9 cellular contexts compared by ENCODE assay signal in the genomic region with DNA sequence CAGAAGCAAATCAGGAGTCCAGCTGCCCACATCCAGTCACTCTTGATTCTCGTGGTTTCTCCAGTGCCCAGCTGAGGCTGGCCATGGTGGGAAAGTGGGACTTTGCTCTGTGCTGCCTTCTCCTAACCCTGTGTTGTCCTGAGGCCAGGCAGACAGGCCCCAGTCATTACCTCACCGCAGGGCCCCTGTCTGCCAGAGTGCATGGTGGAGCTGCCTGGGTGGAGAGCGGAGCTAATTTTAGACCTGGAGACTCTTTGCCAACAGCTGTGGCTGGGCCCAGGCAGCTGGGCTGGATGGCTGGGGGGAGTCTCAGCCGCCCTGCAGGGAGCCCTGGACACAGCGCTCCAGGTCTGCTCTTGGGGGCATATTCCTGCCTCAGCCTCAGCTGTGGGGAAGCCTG. TPM values are rescaled to one million over a fixed set of nuclear protein-coding genes. Genes with fewer than 3 reads are reported as not detected.
A peak's percentile ranks its signal among the peaks of the same experiment; 100 is the strongest.
DNase-seq lines count a peak whose midpoint lies in the region; ATAC-seq and TF ChIP-seq lines count a peak whose summit lies in the region.
"Had no signal": no experiment of that assay in that cellular context is flagged by ENCODE, and none has a peak within 500 bp of the region (broad histone marks: within the 10 kb centered on the region; RNA-seq: fewer than 3 reads in every experiment).

No MANE protein-coding gene starts in this region.

- 29 to 62% (median 48%) methylated on average over 3 to 5 of the region's 5 CpGs for WGBS in stomach, 5 donors

- no peaks in the 10 kb centered on the region for H3K27me3 ChIP-seq in stomach

- intact Hi-C loops in left ventricle myocardium superior (cut with micrococcal nuclease) (no loop called here), stomach (cut with DNase I; ENCODE audit: low total_unique reads) (no loop called here)

- in situ Hi-C loops in KBM-7 (cut with MboI; ENCODE audit: low pct_unique_long_range_greater_than_20kb, low sequenced_read_pairs), result no loop called here

- H3K4me3 ChIP-seq in stomach, result no peak overlapping the region
- H3K4me3 ChIP-seq: K562 had no signal

- no peaks in the 10 kb centered on the region for H3K9me3 ChIP-seq in stomach

- TF ChIP-seq POLR2A in stomach (IDR thresholded peaks at IDR 0.05), result no peak

- no peak for TF ChIP-seq EP300 in stomach (IDR thresholded peaks at IDR 0.05)

- H3K4me1 ChIP-seq in stomach, result peaks cover 16 to 44% (median 22%) of the 10 kb centered on the region in 4 donors

- no peaks in the 10 kb centered on the region for H3K36me3 ChIP-seq in stomach

- ATAC-seq in left ventricle myocardium superior (peak; percentile 96), GM21526 (IDR thresholded peaks at IDR 0.05; ENCODE audit: low FRiP score, unreplicated experiment) (no peak)
- ATAC-seq: K562 had no signal

- no peak for TF ChIP-seq CTCF in stomach (IDR thresholded peaks at IDR 0.05)

- DNase-seq in KBM-7, result peak; percentile 46
- peak; percentile 71 for DNase-seq in RPMI8226
- DNase-seq in left ventricle myocardium superior, result peak; percentile 83
- DNase-seq in stomach, result peak; percentile 51
- no peak for DNase-seq in mucosa of gallbladder (ENCODE audit: low spot score)
- DNase-seq in kidney tubule cell (ENCODE audit: low spot score), result no peak
- DNase-seq: activated effector memory CD4-positive, alpha-beta T cell treated with anti-CD3 and anti-CD28 coated beads, Interleukin-2, amount 50 U/mL, for 16 hours had no signal

- H3K27ac ChIP-seq in stomach, result peak overlapping the region; percentile 38 to 65 (median 49)

RNA-seq across cellular contexts. Expression of a gene that starts 21.7 kb away (rescaled TPM):
- total RNA-seq in left ventricle myocardium superior (49.6 TPM), stomach (100 to 1,000 TPM in 3 of 5 donors, 10 to 100 TPM in 2; 63.2 to 332 (median 246) TPM), mucosa of gallbladder (26.4 TPM)
- 10 to 100 TPM; 20.8 to 42.2 (median 37.7) TPM for polyA plus RNA-seq in stomach

Comparison
In these comparisons a context has a peak if more than half of its experiments do, and no peak if none do; other contexts are left out.
1. DNase-seq: peak in KBM-7 (single experiment), RPMI8226 (single experiment), left ventricle myocardium superior (single experiment) and stomach (single experiment); none in mucosa of gallbladder (single experiment) and kidney tubule cell (single experiment).